ENCODE assay signal across 18 cellular contexts in the genomic region with DNA sequence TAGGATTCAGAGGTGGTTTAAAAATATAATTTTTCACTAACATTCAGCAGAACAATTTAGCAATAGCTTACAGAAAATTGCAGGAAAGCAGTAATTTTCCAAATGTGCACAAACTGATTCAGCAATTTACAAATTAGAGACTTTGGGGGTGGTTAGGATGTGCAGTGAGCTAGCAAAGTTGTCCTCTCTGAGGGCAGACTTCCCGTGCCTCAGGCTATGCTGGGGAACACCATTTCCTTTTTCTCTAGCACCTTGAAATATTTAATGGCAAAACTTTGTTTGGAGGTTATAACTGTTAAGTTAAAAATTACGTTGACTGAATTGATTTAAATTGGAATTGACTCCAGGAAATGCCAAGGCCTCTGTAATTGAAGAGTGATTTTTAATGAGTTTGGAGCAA.
DNase-seq lines count a peak whose midpoint lies in the region; ATAC-seq and TF ChIP-seq lines count a peak whose summit lies in the region.
"Had no signal": no experiment of that assay in that cellular context is flagged by ENCODE, and none has a peak within 500 bp of the region (broad histone marks: within the 10 kb centered on the region; RNA-seq: fewer than 3 reads in every experiment).

No MANE protein-coding gene starts in this region.

- intact Hi-C loops in A673 (cut with micrococcal nuclease; ENCODE audit: unreplicated experiment), result loop anchor here (5.0 kb wide), 1 partner anchor 72 kb away; no protein-coding TSS in a partner anchor
- intact Hi-C loops in left cardiac atrium (cut with DNase I), result no loop called here

- H3K4me1 ChIP-seq in A673 (ENCODE audit: insufficient read depth, low read length, poor library complexity, severe bottlenecking) (peaks cover 60% of the 10 kb centered on the region), osteoblast (ENCODE audit: insufficient read depth, low read length) (no peaks in the 10 kb centered on the region)

- TF ChIP-seq CTCF in A673 (conservative IDR thresholded peaks at IDR 0.05; ENCODE audit: low read depth, low read length) (no peak), osteoblast (IDR thresholded peaks at IDR 0.05; ENCODE audit: extremely low read depth, low read depth, low read length) (no peak)

- H2AFZ ChIP-seq in osteoblast (ENCODE audit: low read length), result peak overlapping the region; percentile 45

- no peak overlapping the region for H3K4me2 ChIP-seq in osteoblast (ENCODE audit: insufficient read depth, low read length)

- H3K4me3 ChIP-seq in A673 (ENCODE audit: low read depth, low read length, poor library complexity, severe bottlenecking) (no peak overlapping the region), osteoblast (ENCODE audit: insufficient read depth, low read length) (no peak overlapping the region)

- H4K20me1 ChIP-seq in osteoblast (ENCODE audit: insufficient read depth, low read length), result no peaks in the 10 kb centered on the region

- POLR2A ChIA-PET in A673 (lab: Charles Lee; ENCODE audit: low non-redundant PET), result no interaction called here

- peaks cover 2% of the 10 kb centered on the region for H3K9me3 ChIP-seq in A673 (ENCODE audit: low read depth, low read length, poor library complexity, severe bottlenecking)
- H3K9me3 ChIP-seq in osteoblast (ENCODE audit: low read depth, low read length), result no peaks in the 10 kb centered on the region

- H3K27me3 ChIP-seq in A673 (replicated peaks; ENCODE audit: insufficient read depth, low read depth, low read length, poor library complexity) (no peaks in the 10 kb centered on the region), osteoblast (ENCODE audit: insufficient read depth, low read length) (no peaks in the 10 kb centered on the region)

- no peaks in the 10 kb centered on the region for H3K36me3 ChIP-seq in A673 (ENCODE audit: insufficient read depth, low read length, poor library complexity, severe bottlenecking)
- no peaks in the 10 kb centered on the region for H3K36me3 ChIP-seq in osteoblast (ENCODE audit: insufficient read depth, low read length)

- DNase-seq in A673 (ENCODE audit: low spot score) (peak; percentile 97), EL (peak; percentile 15), NCI-H2227 treated with DMSO at 0.1 percent for 48 hours (lab: John Stamatoyannopoulos, UW) (peak; percentile 11), osteoblast (ENCODE audit: insufficient read length, low spot score, missing footprints) (no peak), NOMO-1 (lab: John Stamatoyannopoulos, UW; ENCODE audit: unreplicated experiment in 2 of 2) (no peak), left cardiac atrium (no peak)
- DNase-seq: ACHN; CD4-positive, alpha-beta memory T cell; DMS79 treated with DMSO at 0.1 percent for 48 hours; GOT3; H7; HFFc6; KBM-7 had no signal

- H3K79me2 ChIP-seq in osteoblast (ENCODE audit: insufficient read depth, low read length), result no peaks in the 10 kb centered on the region

- H3K27ac ChIP-seq in A673 (ENCODE audit: low read depth, low read length, poor library complexity, severe bottlenecking) (peak overlapping the region; percentile 93), osteoblast (ENCODE audit: low read depth, low read length) (no peak overlapping the region)
- H3K27ac ChIP-seq: C4-2B had no signal

- CTCF ChIA-PET in A673 (lab: Charles Lee), result interaction anchor here (2.7 kb wide), 1 partner anchor 70 kb away, joined by 14 read pairs; no protein-coding TSS in a partner anchor

- ATAC-seq in GM21381 (IDR thresholded peaks at IDR 0.05; ENCODE audit: unreplicated experiment) (no peak), HG03442 (IDR thresholded peaks at IDR 0.05; ENCODE audit: unreplicated experiment) (no peak), left cardiac atrium (no peak)
- ATAC-seq: HCT116, HepG2 had no signal

- no TSS peak for BruUV-seq in A673 (replicated peaks; lab: Mats Ljungman, UMichigan)

Comparison
In these comparisons a context has a peak if more than half of its experiments do, and no peak if none do; other contexts are left out.
1. DNase-seq: peak in A673 (single experiment), EL (single experiment) and NCI-H2227 treated with DMSO at 0.1 percent for 48 hours (single experiment); none in osteoblast (single experiment), NOMO-1 (0 of 2) and left cardiac atrium (single experiment).